ENCODE assay signal across 8 cellular contexts in genomic region chr9:97954550-97954989, GRCh38. TPM values are rescaled to one million over a fixed set of nuclear protein-coding genes. Genes with fewer than 3 reads are reported as not detected.
DNase-seq lines count a peak whose midpoint lies in the region; ATAC-seq and TF ChIP-seq lines count a peak whose summit lies in the region.

No MANE protein-coding gene starts in this region.

- no peak overlapping the region for H3K14ac ChIP-seq in H9 (ENCODE audit: insufficient read depth, low read length)

- H3K4me3 ChIP-seq in WERI-Rb-1 (ENCODE audit: low read depth, low read length) (no peak overlapping the region), transverse colon (no peak overlapping the region)

- H3K23ac ChIP-seq in H9 (ENCODE audit: insufficient read length, low read depth, low read length), result no peak overlapping the region

- no peak for TF ChIP-seq POLR2A in transverse colon (IDR thresholded peaks at IDR 0.05)

- H2BK15ac ChIP-seq in H9 (ENCODE audit: low read depth, low read length), result no peak overlapping the region

- H4K20me1 ChIP-seq in H9 (ENCODE audit: control insufficient read depth, insufficient read depth, insufficient read length), result no peaks in the 10 kb centered on the region

- TF ChIP-seq CTCF in H9 (conservative IDR thresholded peaks at IDR 0.05) (peak; percentile 79), WERI-Rb-1 (IDR thresholded peaks at IDR 0.05; ENCODE audit: low read depth, low read length) (peak; percentile 96), transverse colon (IDR thresholded peaks at IDR 0.05) (peak; percentile 48 to 61 (median 55))

- no peaks in the 10 kb centered on the region for H3K79me1 ChIP-seq in H9 (ENCODE audit: insufficient read depth, low read depth, low read length, poor library complexity, severe bottlenecking)

- no peak overlapping the region for H2AFZ ChIP-seq in H9 (ENCODE audit: low read length)

- no peak overlapping the region for H3K56ac ChIP-seq in H9 (ENCODE audit: insufficient read length, low read depth, low read length)

- in situ Hi-C loops in transverse colon (cut with MboI; ENCODE audit: low pct_ligation_motif_present in 1 of 4, low pct_unique_long_range_greater_than_20kb in 1 of 4, low sequenced_read_pairs in 3 of 4), result no loop called here

- no peak overlapping the region for H3K4me3 Mint-ChIP-seq in H9
- no peak overlapping the region for H3K4me3 Mint-ChIP-seq in central memory CD8-positive, alpha-beta T cell

- no peak overlapping the region for H3K4ac ChIP-seq in H9 (ENCODE audit: low read depth, low read length)

- no peak overlapping the region for H4K5ac ChIP-seq in H9 (ENCODE audit: insufficient read length, low read depth, low read length)

- no peak overlapping the region for H3K4me2 ChIP-seq in H9 (ENCODE audit: insufficient read depth, insufficient read length, low read length)

- no peak overlapping the region for H3T11ph ChIP-seq in H9 (ENCODE audit: low read length)

- intact Hi-C loops in transverse colon (cut with DNase I; ENCODE audit: low total_unique reads), result no loop called here

- DNase-seq in ELR (ENCODE audit: low read depth) (peak; percentile 58), H9 (peak; percentile 80), NCI-H1694 (lab: John Stamatoyannopoulos, UW) (peak; percentile 59), WERI-Rb-1 (peak; percentile 86), myocyte (ENCODE audit: low read depth) (peak; percentile 24), transverse colon (peak; percentile 48), T1000 (lab: John Stamatoyannopoulos, UW) (no peak)
- peak; percentile 25 to 34 for DNase-seq in central memory CD8-positive, alpha-beta T cell (ENCODE audit: low spot score in 2 of 2)

- no peaks in the 10 kb centered on the region for H3K79me2 ChIP-seq in H9 (ENCODE audit: insufficient read depth, low read length)

- H3K23me2 ChIP-seq in H9 (ENCODE audit: insufficient read length, low read depth, low read length, poor library complexity, severe bottlenecking), result no peaks in the 10 kb centered on the region

- H3K9ac ChIP-seq in H9 (ENCODE audit: extremely low read depth, insufficient read length, low read length), result no peak overlapping the region

- no peak for TF ChIP-seq EP300 in transverse colon (IDR thresholded peaks at IDR 0.05; ENCODE audit: low read depth)

- peaks cover 39% of the 10 kb centered on the region for H3K27me3 Mint-ChIP-seq in H9 (ENCODE audit: low read depth)
- H3K27me3 Mint-ChIP-seq in central memory CD8-positive, alpha-beta T cell, result no peaks in the 10 kb centered on the region

- H3K36me3 ChIP-seq in WERI-Rb-1 (no peaks in the 10 kb centered on the region), transverse colon (no peaks in the 10 kb centered on the region)

- no peak overlapping the region for H2BK120ac ChIP-seq in H9 (ENCODE audit: low read depth, low read length, poor library complexity, severe bottlenecking)

- H3K27ac Mint-ChIP-seq in H9, result no peak overlapping the region
- no peak overlapping the region for H3K27ac Mint-ChIP-seq in central memory CD8-positive, alpha-beta T cell (ENCODE audit: low read depth)

- no peaks in the 10 kb centered on the region for H3K9me3 ChIP-seq in H9 (ENCODE audit: control insufficient read depth, low read depth, low read length)
- H3K9me3 ChIP-seq in WERI-Rb-1 (ENCODE audit: severe bottlenecking), result peaks cover 5% of the 10 kb centered on the region
- H3K9me3 ChIP-seq in transverse colon, result no peaks in the 10 kb centered on the region

- no peak overlapping the region for H2AK5ac ChIP-seq in H9 (ENCODE audit: insufficient read length, low read length)

- no peak overlapping the region for H3K27ac ChIP-seq in H9 (ENCODE audit: insufficient read length, low read depth, low read length)
- no peak overlapping the region for H3K27ac ChIP-seq in WERI-Rb-1
- no peak overlapping the region for H3K27ac ChIP-seq in transverse colon

- peak; percentile 78 for ATAC-seq in central memory CD8-positive, alpha-beta T cell (replicated peaks; ENCODE audit: extremely low read depth, poor library complexity, severe bottlenecking)

- H2BK20ac ChIP-seq in H9 (ENCODE audit: low read depth, low read length, poor library complexity, severe bottlenecking), result no peak overlapping the region

- H3K9me3 Mint-ChIP-seq in H9, result peaks cover 6 to 9% of the 10 kb centered on the region in 2 experiments
- no peaks in the 10 kb centered on the region for H3K9me3 Mint-ChIP-seq in central memory CD8-positive, alpha-beta T cell

- H2BK5ac ChIP-seq in H9 (ENCODE audit: insufficient read length, low read length), result no peak overlapping the region

- no peak overlapping the region for H2BK12ac ChIP-seq in H9 (ENCODE audit: insufficient read length, low read depth, low read length)

- no peak overlapping the region for H4K8ac ChIP-seq in H9 (replicated peaks; ENCODE audit: insufficient read length, low read depth, low read length)

- H3K27me3 ChIP-seq in H9 (ENCODE audit: insufficient read depth, low read length) (no peaks in the 10 kb centered on the region), WERI-Rb-1 (ENCODE audit: insufficient read depth, low read depth, severe bottlenecking) (no peaks in the 10 kb centered on the region), transverse colon (peaks cover 15% of the 10 kb centered on the region)

- H4K91ac ChIP-seq in H9 (ENCODE audit: insufficient read length, low read depth, low read length), result no peak overlapping the region

- no peaks in the 10 kb centered on the region for H3K36me3 Mint-ChIP-seq in H9 (ENCODE audit: insufficient read depth in 1 of 3, low read depth in 3 of 3)
- no peaks in the 10 kb centered on the region for H3K36me3 Mint-ChIP-seq in central memory CD8-positive, alpha-beta T cell (ENCODE audit: insufficient read depth)

- H3K18ac ChIP-seq in H9 (ENCODE audit: insufficient read length, low read depth, low read length), result no peak overlapping the region

- H3K4me1 Mint-ChIP-seq in H9, result no peaks in the 10 kb centered on the region
- H3K4me1 Mint-ChIP-seq in central memory CD8-positive, alpha-beta T cell, result no peaks in the 10 kb centered on the region

- H3K4me1 ChIP-seq in H9 (ENCODE audit: insufficient read depth, low read length) (no peaks in the 10 kb centered on the region), transverse colon (no peaks in the 10 kb centered on the region)

RNA-seq across cellular contexts. Expression of gene HEMGN, which starts 16.6 kb away (rescaled TPM):
- not detected in 2 replicates for total RNA-seq in H9 (2021)
- total RNA-seq in myocyte, result 0.08 and 0.10 TPM in 2 replicates
- not detected for polyA plus RNA-seq in myocyte (2012)
- total RNA-seq in transverse colon, result not detected

RNA-seq across cellular contexts. Expression of gene ANP32B, which starts 28.6 kb away (rescaled TPM):
- total RNA-seq in H9 (2021) (91.6 and 100.0 TPM in 2 replicates), myocyte (7.0 and 7.1 TPM in 2 replicates), transverse colon (10 to 100 TPM; 37.4 to 65.6 (median 43.0) TPM)
- polyA plus RNA-seq in myocyte (2012), result 88.5 TPM

RNA-seq across cellular contexts. Expression of gene TRMO, which starts 32.3 kb away (rescaled TPM):
- total RNA-seq in H9 (2021) (8.0 and 8.6 TPM in 2 replicates), myocyte (12.4 and 18.6 TPM in 2 replicates), transverse colon (10 to 100 TPM; 25.6 to 37.8 (median 31.1) TPM)
- 10.7 TPM for polyA plus RNA-seq in myocyte (2012)
